8 cellular contexts compared by ENCODE assay signal in genomic region chr13:89937420-89937819, GRCh38.
"Had no signal": no experiment of that assay in that cellular context is flagged by ENCODE, and none has a peak within 500 bp of the region (broad histone marks: within the 10 kb centered on the region; RNA-seq: fewer than 3 reads in every experiment).

No MANE protein-coding gene starts in this region.

- H3K4me3 Mint-ChIP-seq: IgD-negative memory B cell had no signal

- DNase-seq: IMR-90, KBM-7, KG1 had no signal

- FAIRE-seq: HepG2, HTR-8/SVneo had no signal

- H3K36me3 Mint-ChIP-seq: IgD-negative memory B cell had no signal

- H3K27ac ChIP-seq: HL-60, KMS-11 had no signal

- H3K27me3 Mint-ChIP-seq: IgD-negative memory B cell had no signal

- ATAC-seq: HepG2 had no signal

- H3K4me1 Mint-ChIP-seq: IgD-negative memory B cell had no signal

- H3K9ac ChIP-seq: KMS-11 had no signal

- H3K27ac Mint-ChIP-seq: IgD-negative memory B cell had no signal

- H3K4me2 ChIP-seq: KMS-11 had no signal
